ENCODE assay signal across 12 cellular contexts in the genomic region with DNA sequence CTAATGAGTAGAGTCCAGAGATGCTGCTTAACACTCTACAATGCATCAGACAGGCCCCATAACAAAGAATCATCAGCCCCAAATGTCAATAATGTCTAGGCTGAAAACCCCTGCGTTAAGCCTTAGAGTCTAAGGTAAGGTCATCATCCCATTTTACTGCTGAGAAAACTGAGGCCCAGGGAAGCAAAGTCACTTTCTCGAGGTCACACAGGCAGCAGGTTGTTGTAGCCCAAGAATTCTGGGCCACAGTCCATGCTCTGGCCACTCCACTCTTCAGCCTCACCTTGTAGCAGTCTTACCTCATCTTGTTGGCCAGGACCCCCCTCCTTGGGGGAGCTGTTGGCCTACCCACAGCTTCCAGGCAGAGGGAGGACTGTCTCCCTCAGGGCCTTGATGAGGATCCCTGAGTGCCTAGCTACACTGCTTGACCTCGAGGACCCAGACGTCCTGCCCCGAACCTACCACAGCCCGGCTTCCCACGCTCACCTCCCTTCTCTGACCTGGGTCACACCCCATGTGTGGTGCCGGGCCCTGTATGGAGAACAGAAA. TPM values are rescaled to one million over a fixed set of nuclear protein-coding genes. Genes with fewer than 3 reads are reported as not detected.
DNase-seq lines count a peak whose midpoint lies in the region; ATAC-seq and TF ChIP-seq lines count a peak whose summit lies in the region.
"Had no signal": no experiment of that assay in that cellular context is flagged by ENCODE, and none has a peak within 500 bp of the region (broad histone marks: within the 10 kb centered on the region; RNA-seq: fewer than 3 reads in every experiment).

No MANE protein-coding gene starts in this region.

- intact Hi-C loops in Calu3 (cut with micrococcal nuclease; ENCODE audit: unreplicated experiment), result no loop called here

- no peak for TF ChIP-seq CTCF in Calu3 (IDR thresholded peaks at IDR 0.05; ENCODE audit: unreplicated experiment)
- no peak for TF ChIP-seq CTCF in Loucy (conservative IDR thresholded peaks at IDR 0.05; ENCODE audit: low read length)
- no peak for TF ChIP-seq CTCF in osteoblast (IDR thresholded peaks at IDR 0.05; ENCODE audit: extremely low read depth, low read depth, low read length)
- no peak for TF ChIP-seq CTCF in gastroesophageal sphincter (IDR thresholded peaks at IDR 0.05)

- H3K27ac ChIP-seq in osteoblast (ENCODE audit: low read depth, low read length), result no peak overlapping the region
- no peak overlapping the region for H3K27ac ChIP-seq in CD8-positive, alpha-beta memory T cell (ENCODE audit: low read depth, low read length)
- H3K27ac ChIP-seq in gastroesophageal sphincter, result no peak overlapping the region
- H3K27ac ChIP-seq: SJSA1 had no signal

- no peak for DNase-seq in Calu3
- DNase-seq in ecto neural progenitor cell (ENCODE audit: low spot score), result peak; percentile 16
- DNase-seq in osteoblast (ENCODE audit: insufficient read length, low spot score, missing footprints), result peak; percentile 48
- no peak for DNase-seq in CD8-positive, alpha-beta memory T cell
- DNase-seq in left lobe of liver (ENCODE audit: low spot score), result no peak
- DNase-seq: effector CD4-positive, alpha-beta T cell; NCI-H2171 had no signal

- H3K27me3 Mint-ChIP-seq in Calu3 (ENCODE audit: unreplicated experiment), result no peaks in the 10 kb centered on the region
- H3K27me3 Mint-ChIP-seq in CD8-positive, alpha-beta memory T cell, result peaks cover 0 to under 1% of the 10 kb centered on the region in 2 donors
- H3K27me3 Mint-ChIP-seq: activated CD4-positive, alpha-beta memory T cell treated with anti-CD3 and anti-CD28 coated beads for 36 hours had no signal

- peaks cover 24% of the 10 kb centered on the region for H3K4me1 Mint-ChIP-seq in Calu3 (ENCODE audit: low read depth, unreplicated experiment)
- H3K4me1 Mint-ChIP-seq in CD8-positive, alpha-beta memory T cell, result peaks cover 9 to 24% (median 18%) of the 10 kb centered on the region in 3 donors

- no peak for TF ChIP-seq EP300 in gastroesophageal sphincter (IDR thresholded peaks at IDR 0.05)

- no TSS peak for BruUV-seq in Calu3 (replicated peaks; lab: Mats Ljungman, UMichigan)

- ATAC-seq in GM18858 (IDR thresholded peaks at IDR 0.05; ENCODE audit: unreplicated experiment), result no peak
- no peak for ATAC-seq in gastroesophageal sphincter
- ATAC-seq in left lobe of liver, result no peak

- no peaks in the 10 kb centered on the region for H3K9me2 ChIP-seq in Loucy (replicated peaks; ENCODE audit: low read depth, low read length)

- no peaks in the 10 kb centered on the region for H3K9me3 ChIP-seq in Loucy (ENCODE audit: insufficient read depth, low read depth, low read length)
- H3K9me3 ChIP-seq in osteoblast (ENCODE audit: low read depth, low read length), result no peaks in the 10 kb centered on the region
- H3K9me3 ChIP-seq in CD8-positive, alpha-beta memory T cell (ENCODE audit: low read length), result no peaks in the 10 kb centered on the region
- no peaks in the 10 kb centered on the region for H3K9me3 ChIP-seq in gastroesophageal sphincter

- peaks cover 5% of the 10 kb centered on the region for H3K9me3 Mint-ChIP-seq in Calu3 (ENCODE audit: low read depth, unreplicated experiment)
- peaks cover 0 to 2% (median 0%) of the 10 kb centered on the region in 5 donors for H3K9me3 Mint-ChIP-seq in CD8-positive, alpha-beta memory T cell

- H3F3A ChIP-seq in Loucy (ENCODE audit: low read depth), result no peaks in the 10 kb centered on the region

- peak overlapping the region; percentile 60; the same call in 1 of the 2 replicates for H2AFZ ChIP-seq in Loucy (ENCODE audit: low read length)
- H2AFZ ChIP-seq in osteoblast (ENCODE audit: low read length), result no peak overlapping the region

- no peak overlapping the region for H3K9ac ChIP-seq in Loucy (ENCODE audit: low read depth, low read length, poor library complexity, severe bottlenecking)

- H3K4me3 Mint-ChIP-seq in Calu3 (ENCODE audit: low read depth, unreplicated experiment), result no peak overlapping the region
- H3K4me3 Mint-ChIP-seq in CD8-positive, alpha-beta memory T cell, result no peak overlapping the region
- H3K4me3 Mint-ChIP-seq: activated CD4-positive, alpha-beta memory T cell treated with anti-CD3 and anti-CD28 coated beads for 36 hours had no signal

- H3K4me1 ChIP-seq in Loucy (ENCODE audit: insufficient read depth, low read length, poor library complexity, severe bottlenecking) (peaks cover 8% of the 10 kb centered on the region), osteoblast (ENCODE audit: insufficient read depth, low read length) (peaks cover under 1% of the 10 kb centered on the region), gastroesophageal sphincter (peaks cover 0 to 10% (median 0%) of the 10 kb centered on the region in 3 donors)
- H3K4me1 ChIP-seq in CD8-positive, alpha-beta memory T cell (ENCODE audit: insufficient read depth, low read length), result no peaks in the 10 kb centered on the region

- H4K20me1 ChIP-seq in Loucy (ENCODE audit: insufficient read depth, low read length, poor library complexity, severe bottlenecking), result no peaks in the 10 kb centered on the region
- H4K20me1 ChIP-seq in osteoblast (ENCODE audit: insufficient read depth, low read length), result no peaks in the 10 kb centered on the region

- H3K27ac Mint-ChIP-seq in Calu3 (ENCODE audit: unreplicated experiment), result peak overlapping the region; percentile 10
- H3K27ac Mint-ChIP-seq in CD8-positive, alpha-beta memory T cell, result peak overlapping the region in 3 of 8 donors; percentile 40 to 83 (median 51)
- H3K27ac Mint-ChIP-seq: activated CD4-positive, alpha-beta memory T cell treated with anti-CD3 and anti-CD28 coated beads for 36 hours had no signal

- H3K4me3 ChIP-seq in Loucy (ENCODE audit: low read length, poor library complexity, severe bottlenecking), result no peak overlapping the region
- no peak overlapping the region for H3K4me3 ChIP-seq in osteoblast (ENCODE audit: insufficient read depth, low read length)
- H3K4me3 ChIP-seq in CD8-positive, alpha-beta memory T cell (ENCODE audit: low read length), result no peak overlapping the region
- no peak overlapping the region for H3K4me3 ChIP-seq in gastroesophageal sphincter
- H3K4me3 ChIP-seq: SJSA1 had no signal

- H3K36me3 Mint-ChIP-seq in Calu3 (ENCODE audit: insufficient read depth, unreplicated experiment), result peaks cover 1% of the 10 kb centered on the region
- H3K36me3 Mint-ChIP-seq in CD8-positive, alpha-beta memory T cell, result peaks cover 0 to 2% (median 0%) of the 10 kb centered on the region in 3 donors
- H3K36me3 Mint-ChIP-seq: activated CD4-positive, alpha-beta memory T cell treated with anti-CD3 and anti-CD28 coated beads for 36 hours had no signal

- 100% methylated on average over 1 of the region's 8 CpGs; no CpG with 5 or more reads in 1 of the 2 donors for WGBS in gastroesophageal sphincter (ENCODE audit: low coverage in 1 of 2), 2 donors

- H3K4me2 ChIP-seq in Loucy (ENCODE audit: low read depth, low read length, poor library complexity, severe bottlenecking) (no peak overlapping the region), osteoblast (ENCODE audit: insufficient read depth, low read length) (no peak overlapping the region)

- no peak for TF ChIP-seq POLR2A in gastroesophageal sphincter (IDR thresholded peaks at IDR 0.05)

- CTCF ChIA-PET in Calu3 (lab: Charles Lee), result no interaction called here
- CTCF ChIA-PET in CD8-positive, alpha-beta memory T cell (lab: Charles Lee), result no interaction called here

- H3K27me3 ChIP-seq in Loucy (ENCODE audit: insufficient read depth, low read length, poor library complexity, severe bottlenecking), result no peaks in the 10 kb centered on the region
- no peaks in the 10 kb centered on the region for H3K27me3 ChIP-seq in osteoblast (ENCODE audit: insufficient read depth, low read length)
- H3K27me3 ChIP-seq in CD8-positive, alpha-beta memory T cell (ENCODE audit: insufficient read depth, low read length, poor library complexity, severe bottlenecking), result no peaks in the 10 kb centered on the region
- no peaks in the 10 kb centered on the region for H3K27me3 ChIP-seq in gastroesophageal sphincter
- H3K27me3 ChIP-seq: SJSA1 had no signal

- no peaks in the 10 kb centered on the region for H3K79me2 ChIP-seq in Loucy (ENCODE audit: insufficient read depth, low read length)
- H3K79me2 ChIP-seq in osteoblast (ENCODE audit: insufficient read depth, low read length), result no peaks in the 10 kb centered on the region

- POLR2A ChIA-PET in CD8-positive, alpha-beta memory T cell (lab: Charles Lee), result no interaction called here

- no peaks in the 10 kb centered on the region for H3K36me3 ChIP-seq in Loucy (ENCODE audit: insufficient read depth, low read length)
- no peaks in the 10 kb centered on the region for H3K36me3 ChIP-seq in osteoblast (ENCODE audit: insufficient read depth, low read length)
- no peaks in the 10 kb centered on the region for H3K36me3 ChIP-seq in CD8-positive, alpha-beta memory T cell (ENCODE audit: insufficient read depth, low read length)
- H3K36me3 ChIP-seq in gastroesophageal sphincter, result no peaks in the 10 kb centered on the region
- H3K36me3 ChIP-seq: SJSA1 had no signal

RNA-seq across cellular contexts. Expression of a gene that starts 54.4 kb away (rescaled TPM):
- total RNA-seq in Calu3 (2022) (11.2 and 13.7 TPM in 2 replicates), osteoblast (76.0 and 81.6 TPM in 2 replicates), gastroesophageal sphincter (10 to 100 TPM; 41.2 to 76.0 (median 55.2) TPM), left lobe of liver (12.4 TPM)
- 10 to 100 TPM; 23.3 TPM for total RNA-seq in CD8-positive, alpha-beta memory T cell
- 7.0 TPM for polyA plus RNA-seq in CD8-positive, alpha-beta memory T cell

Comparison
In these comparisons a context has a peak if more than half of its experiments do, and no peak if none do; other contexts are left out.
1. DNase-seq: peak in ecto neural progenitor cell (single experiment) and osteoblast (single experiment); none in Calu3 (single experiment), CD8-positive, alpha-beta memory T cell (0 of 5) and left lobe of liver (single experiment).